Comparison of ENCODE assay signal across 29 cellular contexts in genomic region chr6:142481466-142481865, GRCh38.
"Had no signal": no experiment of that assay in that cellular context is flagged by ENCODE, and none has a peak within 500 bp of the region (broad histone marks: within the 10 kb centered on the region; RNA-seq: fewer than 3 reads in every experiment).

No MANE protein-coding gene starts in this region.

- H3K79me2 ChIP-seq: parathyroid adenoma had no signal

- H3K27ac Mint-ChIP-seq: effector memory CD8-positive, alpha-beta T cell; memory B cell; naive thymus-derived CD4-positive, alpha-beta T cell; nephron; neural progenitor cell; progenitor cell of endocrine pancreas; stimulated activated effector memory CD8-positive, alpha-beta T cell treated with anti-CD3 and anti-CD28 coated beads, Interleukin-12 subunit alpha, Interleukin-12 subunit beta, amount 100 ng/mL, for 72 hours; type B pancreatic cell had no signal

- H3K4me1 Mint-ChIP-seq: memory B cell; nephron; neural progenitor cell; stimulated activated effector memory CD8-positive, alpha-beta T cell treated with anti-CD3 and anti-CD28 coated beads, Interleukin-12 subunit alpha, Interleukin-12 subunit beta, amount 100 ng/mL, for 72 hours had no signal

- H3K27me3 ChIP-seq: esophagus muscularis mucosa, neural progenitor cell, right atrium auricular region, stomach, thyroid gland had no signal

- H3K9ac ChIP-seq: neural progenitor cell, parathyroid adenoma had no signal

- H3K4me2 ChIP-seq: neural progenitor cell, smooth muscle cell had no signal

- H3K4me3 Mint-ChIP-seq: effector memory CD8-positive, alpha-beta T cell; memory B cell; naive thymus-derived CD4-positive, alpha-beta T cell; nephron; neural progenitor cell; stimulated activated effector memory CD8-positive, alpha-beta T cell treated with anti-CD3 and anti-CD28 coated beads, Interleukin-12 subunit alpha, Interleukin-12 subunit beta, amount 100 ng/mL, for 72 hours; type B pancreatic cell had no signal

- H3K36me3 ChIP-seq: esophagus muscularis mucosa, heart right ventricle, neural progenitor cell, right atrium auricular region, stomach, thyroid gland had no signal

- H3K27ac ChIP-seq: epithelial cell of prostate, esophagus muscularis mucosa, heart right ventricle, neural progenitor cell, parathyroid adenoma, right atrium auricular region, stomach, thyroid gland had no signal

- H3K4me1 ChIP-seq: esophagus muscularis mucosa, heart right ventricle, neural progenitor cell, parathyroid adenoma, right atrium auricular region, stomach, thyroid gland had no signal

- ATAC-seq: effector memory CD8-positive, alpha-beta T cell; heart right ventricle; left colon; sciatic nerve; stimulated activated effector memory CD8-positive, alpha-beta T cell treated with anti-CD3 and anti-CD28 coated beads, Interleukin-12 subunit alpha, Interleukin-12 subunit beta, amount 100 ng/mL, for 72 hours had no signal

- H3K36me3 Mint-ChIP-seq: memory B cell; neural progenitor cell; stimulated activated effector memory CD8-positive, alpha-beta T cell treated with anti-CD3 and anti-CD28 coated beads, Interleukin-12 subunit alpha, Interleukin-12 subunit beta, amount 100 ng/mL, for 72 hours; type B pancreatic cell had no signal

- H3K4me3 ChIP-seq: esophagus muscularis mucosa, heart right ventricle, lung, neural progenitor cell, right atrium auricular region, smooth muscle cell, stomach, thyroid gland had no signal

- H3K9me3 Mint-ChIP-seq: nephron; neural progenitor cell; stimulated activated effector memory CD8-positive, alpha-beta T cell treated with anti-CD3 and anti-CD28 coated beads, Interleukin-12 subunit alpha, Interleukin-12 subunit beta, amount 100 ng/mL, for 72 hours; type B pancreatic cell had no signal

- H3K27me3 Mint-ChIP-seq: naive thymus-derived CD4-positive, alpha-beta T cell; progenitor cell of endocrine pancreas; type B pancreatic cell had no signal

- H3K9me3 ChIP-seq: esophagus muscularis mucosa, right atrium auricular region, stomach, thyroid gland had no signal

- DNase-seq: cortex of kidney; effector memory CD8-positive, alpha-beta T cell; foreskin melanocyte; glutamatergic neuron; heart right ventricle; hippocampal formation; kidney; left colon; midbrain; naive thymus-derived CD4-positive, alpha-beta T cell; stimulated activated CD4-positive, alpha-beta T cell treated with anti-CD3 and anti-CD28 coated beads, Interleukin-12 subunit alpha, Interleukin-12 subunit beta, amount 100 ng/mL, for 4 hours; stimulated activated CD4-positive, alpha-beta T cell treated with anti-CD3 and anti-CD28 coated beads, Interleukin-1b, Interleukin-23, amount 100 ng/mL, for 48 hours; stimulated activated CD4-positive, alpha-beta T cell treated with anti-CD3 and anti-CD28 coated beads, Interleukin-4, amount 100 ng/mL, for 1 hour; stimulated activated naive CD4-positive, alpha-beta T cell treated with Interleukin-2 at 50 U/mL for 16 hours; stomach; thyroid gland had no signal
